27 cellular contexts compared by ENCODE assay signal in the genomic region with DNA sequence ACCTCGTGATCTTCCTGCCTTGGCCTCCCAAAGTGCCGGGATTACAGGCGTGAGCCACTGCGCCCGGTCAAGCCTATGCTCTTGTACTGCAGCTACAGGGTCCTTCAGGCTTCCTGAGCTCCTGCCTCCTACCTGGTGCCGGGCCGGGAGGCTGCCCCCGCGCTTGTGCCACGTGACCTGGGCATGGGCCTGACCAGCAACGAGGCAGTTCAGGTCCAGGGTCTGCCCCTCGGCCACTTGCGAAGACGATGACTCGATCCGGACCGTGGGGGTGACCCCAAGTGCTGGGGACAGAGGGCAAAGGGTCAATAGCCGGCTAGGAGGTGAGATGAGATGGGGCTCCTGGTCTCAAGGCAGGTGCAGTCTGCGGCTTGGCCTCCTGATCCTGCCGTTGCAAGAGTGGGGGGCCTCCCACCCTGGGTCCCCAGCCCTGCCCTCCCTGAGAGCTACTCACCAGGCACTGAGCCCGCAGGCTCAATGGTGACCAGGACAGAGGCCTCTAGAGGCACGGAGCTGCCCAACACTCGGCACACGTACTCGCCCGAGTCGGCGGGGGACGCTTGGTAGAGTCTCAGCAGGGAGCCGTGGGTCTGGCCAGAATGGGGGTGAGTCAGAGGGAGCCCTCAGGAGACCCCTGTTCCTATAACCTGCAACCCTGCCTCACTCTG. TPM values are rescaled to one million over a fixed set of nuclear protein-coding genes. Genes with fewer than 3 reads are reported as not detected.
"Had no signal": no experiment of that assay in that cellular context is flagged by ENCODE, and none has a peak within 500 bp of the region (broad histone marks: within the 10 kb centered on the region; RNA-seq: fewer than 3 reads in every experiment).

No MANE protein-coding gene starts in this region.

- H3K27ac ChIP-seq: coronary artery, dorsolateral prefrontal cortex, epithelial cell of prostate, foreskin keratinocyte, heart left ventricle, hepatocyte, left lung, lower lobe of right lung had no signal

- H3K4me2 ChIP-seq: hepatocyte had no signal

- H3K27ac Mint-ChIP-seq: immature natural killer cell, mesothelial cell of epicardium had no signal

- H3K4me3 Mint-ChIP-seq: immature natural killer cell, mesothelial cell of epicardium had no signal

- H3K4me1 ChIP-seq: esophagus muscularis mucosa, foreskin keratinocyte, gastroesophageal sphincter, heart left ventricle, left lung, lower lobe of right lung had no signal

- H3K9me3 ChIP-seq: esophagus muscularis mucosa, gastroesophageal sphincter, heart left ventricle, left lung, lower lobe of right lung, mucosa of descending colon had no signal

- H3K4me3 ChIP-seq: coronary artery, dorsolateral prefrontal cortex, esophagus muscularis mucosa, gastroesophageal sphincter, heart left ventricle, hepatocyte, left lung, lower lobe of right lung, mucosa of descending colon had no signal

- H3K4me1 Mint-ChIP-seq: immature natural killer cell, mesothelial cell of epicardium had no signal

- H3K36me3 Mint-ChIP-seq: immature natural killer cell had no signal

- H3K27me3 ChIP-seq: dorsolateral prefrontal cortex, esophagus muscularis mucosa, foreskin keratinocyte, gastroesophageal sphincter, heart left ventricle, hepatocyte, left lung had no signal

- H2AFZ ChIP-seq: hepatocyte had no signal

- H3K9me3 Mint-ChIP-seq: immature natural killer cell, mesothelial cell of epicardium had no signal

- ATAC-seq: foreskin keratinocyte, gastroesophageal sphincter, heart left ventricle, left cardiac atrium, left lung, left ventricle myocardium superior, lower lobe of right lung, mucosa of descending colon had no signal

- DNase-seq: dermis blood vessel endothelial cell; dorsolateral prefrontal cortex; effector CD4-positive, alpha-beta T cell; effector memory CD4-positive, alpha-beta T cell; foreskin keratinocyte; hypothalamus; immature natural killer cell; islet precursor cell; left cardiac atrium; left ventricle myocardium superior; lower lobe of right lung; mesenchymal stem cell; mucosa of descending colon had no signal

RNA-seq across cellular contexts. Expression of a gene that starts 38.0 kb away (rescaled TPM):
- total RNA-seq: cerebellum, esophagus muscularis mucosa, fibroblast of lung, fibroblast of villous mesenchyme, foreskin keratinocyte, frontal cortex, kidney epithelial cell, lung microvascular endothelial cell had no signal
- polyA plus RNA-seq: fibroblast of lung had no signal
